In the genomic region with DNA sequence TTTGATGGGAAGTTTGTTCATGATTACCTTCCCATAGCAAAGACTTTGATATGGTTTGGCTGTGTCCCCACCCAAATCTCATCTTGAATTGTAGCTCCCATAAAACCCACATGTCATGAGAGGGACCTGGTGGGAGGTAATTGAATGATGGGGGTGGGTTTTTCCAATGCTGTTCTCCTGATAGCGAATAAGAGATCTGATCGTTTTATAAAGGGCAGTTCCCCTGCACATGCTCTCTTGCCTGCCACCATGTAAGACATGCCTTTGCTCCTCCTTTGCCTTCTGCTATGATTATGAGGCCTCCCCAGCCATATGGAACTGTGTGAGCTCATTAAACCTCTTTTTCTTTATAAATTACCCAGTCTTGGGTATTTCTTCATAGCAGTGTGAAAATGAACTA, we compare ENCODE assay signal across 9 cellular contexts. TPM values are rescaled to one million over a fixed set of nuclear protein-coding genes. Genes with fewer than 3 reads are reported as not detected.
"Had no signal": no experiment of that assay in that cellular context is flagged by ENCODE, and none has a peak within 500 bp of the region (broad histone marks: within the 10 kb centered on the region; RNA-seq: fewer than 3 reads in every experiment).

No MANE protein-coding gene starts in this region.

RNA-seq across cellular contexts. Expression of a gene that starts 51.2 kb away (rescaled TPM):
- total RNA-seq: dermis blood vessel endothelial cell, dermis microvascular lymphatic vessel endothelial cell, endothelial cell of umbilical vein, epithelial cell of proximal tubule, esophagus mucosa, fibroblast of lung, fibroblast of villous mesenchyme, foreskin keratinocyte, glomerular endothelial cell had no signal
- polyA plus RNA-seq: endothelial cell of umbilical vein, fibroblast of lung, foreskin keratinocyte had no signal
